11 cellular contexts compared by ENCODE assay signal in the genomic region with DNA sequence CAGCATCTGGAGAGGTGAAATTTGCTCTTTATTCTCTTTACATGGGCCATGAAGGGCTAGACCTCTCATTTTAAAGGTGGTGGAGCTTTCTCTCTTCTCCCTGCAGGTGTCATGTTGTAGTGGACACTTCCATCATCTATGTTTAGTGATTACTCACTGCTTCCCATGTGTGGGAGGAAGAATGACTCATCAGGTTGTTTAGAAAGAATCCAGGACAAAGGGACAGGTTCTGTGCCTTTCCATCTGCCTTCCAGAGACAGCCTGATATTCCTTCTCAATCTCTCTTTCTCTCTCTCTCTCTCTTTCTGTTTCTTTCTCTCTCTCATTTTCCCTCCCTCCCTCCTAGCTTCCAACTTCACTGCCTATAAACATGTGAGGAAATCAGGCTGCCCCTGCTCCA. TPM values are rescaled to one million over a fixed set of nuclear protein-coding genes. Genes with fewer than 3 reads are reported as not detected.
DNase-seq lines count a peak whose midpoint lies in the region; ATAC-seq and TF ChIP-seq lines count a peak whose summit lies in the region.
"Had no signal": no experiment of that assay in that cellular context is flagged by ENCODE, and none has a peak within 500 bp of the region (broad histone marks: within the 10 kb centered on the region; RNA-seq: fewer than 3 reads in every experiment).

No MANE protein-coding gene starts in this region.

- no peaks in the 10 kb centered on the region for H3K27me3 ChIP-seq in stomach
- H3K27me3 ChIP-seq in Karpas-422 (ENCODE audit: low read length): no peaks in the 10 kb centered on the region
- no peaks in the 10 kb centered on the region for H3K27me3 ChIP-seq in CD4-positive, alpha-beta T cell (ENCODE audit: control insufficient read depth, insufficient read depth, low read length)
- H3K27me3 ChIP-seq: testis had no signal

- TF ChIP-seq CTCF in 22Rv1 (IDR thresholded peaks at IDR 0.05): no peak
- no peak for TF ChIP-seq CTCF in HEK293 (tag by site-specific recombination; IDR thresholded peaks at IDR 0.05)
- TF ChIP-seq CTCF in fibroblast of pulmonary artery (IDR thresholded peaks at IDR 0.05; ENCODE audit: low read length, missing control alignments): peak; percentile 7
- TF ChIP-seq CTCF in stomach (IDR thresholded peaks at IDR 0.05): no peak
- no peak for TF ChIP-seq CTCF in CD4-positive, alpha-beta T cell (IDR thresholded peaks at IDR 0.05)

- no peak overlapping the region for H3K4me3 Mint-ChIP-seq in CD4-positive, alpha-beta T cell
- H3K4me3 Mint-ChIP-seq: central memory CD8-positive, alpha-beta T cell had no signal

- no peaks in the 10 kb centered on the region for H4K20me1 ChIP-seq in Karpas-422 (ENCODE audit: insufficient read depth, low read depth, low read length)

- TF ChIP-seq EP300 in stomach (IDR thresholded peaks at IDR 0.05): no peak

- peaks cover 11% of the 10 kb centered on the region for H3K27me3 Mint-ChIP-seq in CD4-positive, alpha-beta T cell

- H3K27ac Mint-ChIP-seq in CD4-positive, alpha-beta T cell: no peak overlapping the region

- no peak overlapping the region for H2AFZ ChIP-seq in Karpas-422 (ENCODE audit: low read length)

- H3K27ac ChIP-seq in 22Rv1: peak overlapping the region; percentile 4; the same call in 1 of the 2 replicates
- no peak overlapping the region; the same call in 1 of the 2 replicates for H3K27ac ChIP-seq in HEK293 (ENCODE audit: extremely low read depth, low read depth, low read length)
- H3K27ac ChIP-seq in stomach: no peak overlapping the region
- no peak overlapping the region for H3K27ac ChIP-seq in Karpas-422 (ENCODE audit: low read length)
- no peak overlapping the region for H3K27ac ChIP-seq in CD4-positive, alpha-beta T cell (ENCODE audit: low read depth, low read length)
- H3K27ac ChIP-seq: testis had no signal

- intact Hi-C loops in stomach (cut with DNase I; ENCODE audit: low total_unique reads): no loop called here
- intact Hi-C loops in CD4-positive, alpha-beta T cell (cut with DNase I, micrococcal nuclease): no loop called here

- no peak overlapping the region for H3K9ac ChIP-seq in Karpas-422 (ENCODE audit: low read length)

- no peak overlapping the region for H3K4me2 ChIP-seq in Karpas-422 (ENCODE audit: low read depth, low read length, poor library complexity, severe bottlenecking)

- H3K9me2 ChIP-seq in Karpas-422 (replicated peaks; ENCODE audit: insufficient read depth, low read length): no peaks in the 10 kb centered on the region

- H3K4me3 ChIP-seq in HEK293 (ENCODE audit: low read depth, low read length) (no peak overlapping the region), fibroblast of pulmonary artery (replicated peaks; ENCODE audit: low read depth, low read length) (no peak overlapping the region), stomach (no peak overlapping the region), Karpas-422 (ENCODE audit: low read length) (no peak overlapping the region)
- H3K4me3 ChIP-seq: testis had no signal

- H3K79me2 ChIP-seq in Karpas-422 (ENCODE audit: low read length): no peaks in the 10 kb centered on the region

- H3K4me1 ChIP-seq in HEK293 (ENCODE audit: control insufficient read depth, insufficient read depth, low read length) (peaks cover 5% of the 10 kb centered on the region; the same call in 1 of the 2 replicates), stomach (no peaks in the 10 kb centered on the region), Karpas-422 (ENCODE audit: low read length) (no peaks in the 10 kb centered on the region)
- H3K4me1 ChIP-seq: testis had no signal

- POLR2A ChIA-PET in HEK293 (lab: Yijun Ruan, JAX): no interaction called here
- POLR2A ChIA-PET in CD4-positive, alpha-beta T cell (lab: Charles Lee): no interaction called here

- no peaks in the 10 kb centered on the region for H3K4me1 Mint-ChIP-seq in CD4-positive, alpha-beta T cell (ENCODE audit: low read depth)
- H3K4me1 Mint-ChIP-seq: central memory CD8-positive, alpha-beta T cell had no signal

- CTCF ChIA-PET in HEK293 (lab: Yijun Ruan, JAX): interaction anchor here (1.0 to 1.2 kb wide), 2 partner anchors 316 to 430 kb away, joined by 4 to 5 read pairs; no protein-coding TSS in a partner anchor
- CTCF ChIA-PET in CD4-positive, alpha-beta T cell (lab: Charles Lee): no interaction called here

- no peak for TF ChIP-seq POLR2A in stomach (IDR thresholded peaks at IDR 0.05)

- no peaks in the 10 kb centered on the region for H3K9me3 ChIP-seq in HEK293 (ENCODE audit: control insufficient read depth, insufficient read depth, low read depth, low read length)
- H3K9me3 ChIP-seq in stomach: no peaks in the 10 kb centered on the region
- H3K9me3 ChIP-seq in Karpas-422 (ENCODE audit: low read length): no peaks in the 10 kb centered on the region
- H3K9me3 ChIP-seq in CD4-positive, alpha-beta T cell (ENCODE audit: control insufficient read depth, low read length): no peaks in the 10 kb centered on the region
- H3K9me3 ChIP-seq: testis had no signal

- DNase-seq in OCI-M1 (lab: John Stamatoyannopoulos, UW) (peak; percentile 3), fibroblast of pulmonary artery (ENCODE audit: low read depth) (peak; percentile 84), stomach (no peak), Karpas-422 (no peak)
- DNase-seq in CD4-positive, alpha-beta T cell: no peak
- DNase-seq: T-helper 1 cell, testis had no signal

- no peaks in the 10 kb centered on the region for H3K36me3 Mint-ChIP-seq in CD4-positive, alpha-beta T cell (ENCODE audit: low read depth)

- H3K36me3 ChIP-seq in HEK293 (ENCODE audit: control insufficient read depth in 2 of 2, insufficient read depth in 1 of 2, low read length in 2 of 2): no peaks in the 10 kb centered on the region
- H3K36me3 ChIP-seq in stomach: no peaks in the 10 kb centered on the region
- H3K36me3 ChIP-seq in Karpas-422 (ENCODE audit: insufficient read depth, low read length): no peaks in the 10 kb centered on the region

- ATAC-seq in HG03025 (IDR thresholded peaks at IDR 0.05; ENCODE audit: low FRiP score, unreplicated experiment): no peak
- ATAC-seq in CD4-positive, alpha-beta T cell (ENCODE audit: poor library complexity): no peak

- H3K9me3 Mint-ChIP-seq in CD4-positive, alpha-beta T cell: no peaks in the 10 kb centered on the region

TF ChIP-seq in HEK293, 187 proteins besides CTCF, POLR2A, EP300 and RAD21 (continues in another document):
- TF ChIP-seq ZNF24 (tag by site-specific recombination; IDR thresholded peaks at IDR 0.05) (0 out of 2 replicates have a peak, but pooled peaks have one; percentile 26), SALL2 (tag by site-specific recombination; IDR thresholded peaks at IDR 0.05; ENCODE audit: borderline replicate concordance) (no peak), EGR2 (tag by site-specific recombination; IDR thresholded peaks at IDR 0.05; ENCODE audit: low read depth) (0 out of 2 replicates have a peak, but pooled peaks have one; percentile 33), ZNF560 (tag by site-specific recombination; IDR thresholded peaks at IDR 0.05; ENCODE audit: borderline replicate concordance) (no peak), HOXA7 (CRISPR knock-in tag; IDR thresholded peaks at IDR 0.05; ENCODE audit: borderline replicate concordance) (no peak), ZFP69B (tag by site-specific recombination; IDR thresholded peaks at IDR 0.05) (no peak), ZNF214 (tag by site-specific recombination; IDR thresholded peaks at IDR 0.05; ENCODE audit: borderline replicate concordance) (no peak), ZFHX2 (tag by site-specific recombination; conservative IDR thresholded peaks at IDR 0.05) (peak; percentile 74), ZIC2 (tag by site-specific recombination; IDR thresholded peaks at IDR 0.05) (no peak), ZNF140 (tag by site-specific recombination; IDR thresholded peaks at IDR 0.05) (no peak), ZNF830 (tag by site-specific recombination; IDR thresholded peaks at IDR 0.05; ENCODE audit: low read depth) (no peak), ZNF660 (tag by site-specific recombination; IDR thresholded peaks at IDR 0.05) (peak; percentile 76; the same call in 1 of the 2 replicates), ZNF138 (tag by site-specific recombination; IDR thresholded peaks at IDR 0.05; ENCODE audit: borderline replicate concordance) (no peak), ZNF335 (tag by site-specific recombination; conservative IDR thresholded peaks at IDR 0.05) (peak; percentile 70)
- TF ChIP-seq, protein P1, sequence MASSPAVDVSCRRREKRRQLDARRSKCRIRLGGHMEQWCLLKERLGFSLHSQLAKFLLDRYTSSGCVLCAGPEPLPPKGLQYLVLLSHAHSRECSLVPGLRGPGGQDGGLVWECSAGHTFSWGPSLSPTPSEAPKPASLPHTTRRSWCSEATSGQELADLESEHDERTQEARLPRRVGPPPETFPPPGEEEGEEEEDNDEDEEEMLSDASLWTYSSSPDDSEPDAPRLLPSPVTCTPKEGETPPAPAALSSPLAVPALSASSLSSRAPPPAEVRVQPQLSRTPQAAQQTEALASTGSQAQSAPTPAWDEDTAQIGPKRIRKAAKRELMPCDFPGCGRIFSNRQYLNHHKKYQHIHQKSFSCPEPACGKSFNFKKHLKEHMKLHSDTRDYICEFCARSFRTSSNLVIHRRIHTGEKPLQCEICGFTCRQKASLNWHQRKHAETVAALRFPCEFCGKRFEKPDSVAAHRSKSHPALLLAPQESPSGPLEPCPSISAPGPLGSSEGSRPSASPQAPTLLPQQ (tag by site-specific recombination; IDR thresholded peaks at IDR 0.05): peak; percentile 41; the same call in 1 of the 2 replicates

RNA-seq across cellular contexts. Expression of a gene that starts 38.7 kb away (rescaled TPM):
- total RNA-seq in stomach: 10 to 100 TPM in 2 of 5 donors, 1 to 10 TPM in 2, under 1 TPM in 1; 0.58 to 11.7 (median 7.1) TPM
- polyA plus RNA-seq in stomach: 1 to 10 TPM; 1.1 to 4.2 (median 1.2) TPM
- total RNA-seq in Karpas-422 (2014; rRNA removed; shearing (Covaris generic); ENCODE audit: low replicate concordance): not detected in 2 replicates
- not detected for total RNA-seq in CD4-positive, alpha-beta T cell

Comparison
In these comparisons a context has a peak if more than half of its experiments do, and no peak if none do; other contexts are left out.
1. DNase-seq: peak in OCI-M1 (single experiment) and fibroblast of pulmonary artery (single experiment); none in stomach (single experiment), Karpas-422 (single experiment) and CD4-positive, alpha-beta T cell (0 of 10).